In genomic region chr17:6160911-6161310, GRCh38 we compare ENCODE assay signal across 6 cellular contexts.
DNase-seq lines count a peak whose midpoint lies in the region; ATAC-seq, FAIRE-seq and TF ChIP-seq lines count a peak whose summit lies in the region.
"Not testable (repeated sequence)": the region's sequence is repeated elsewhere in the genome, so short reads cannot be mapped to it uniquely, and the experiment has no call there.

No MANE protein-coding gene starts in this region.

- peak overlapping the region; percentile 97 for H2BK120ac ChIP-seq in H1 (replicated peaks; ENCODE audit: low read depth, low read length)

- DNase-seq in GM23338 (ENCODE audit: low spot score); MM.1S; H1 (ENCODE audit: low read depth in 1 of 2, low spot score in 2 of 2): not testable (repeated sequence)
- DNase-seq in endodermal cell (peak; percentile 36), mesenteric fat pad (ENCODE audit: low spot score) (peak; percentile 86)

- H2AFZ ChIP-seq in GM23338; KMS-11 (ENCODE audit: low read depth); H1 (ENCODE audit: low read length): not testable (repeated sequence)
- H2AFZ ChIP-seq in MM.1S (ENCODE audit: low read length): peak overlapping the region; percentile 66; the same call in 1 of the 2 replicates

- H3K36me3 Mint-ChIP-seq in GM23338 (ENCODE audit: low read depth); endodermal cell (ENCODE audit: low read depth): not testable (repeated sequence)

- CTCF ChIA-PET in H1 (lab: Charles Lee; ENCODE audit: partially characterized antibody): interaction anchor here (1.1 to 1.2 kb wide), 2 partner anchors 52 to 252 kb away, joined by 4 read pairs; no protein-coding TSS in a partner anchor

- not testable (repeated sequence) for H4K20me1 ChIP-seq in GM23338 (replicated peaks; ENCODE audit: insufficient read depth); KMS-11 (ENCODE audit: insufficient read depth); MM.1S (ENCODE audit: insufficient read depth, low read length); H1 (replicated peaks in 1 of 2; ENCODE audit: control insufficient read depth in 1 of 2, insufficient read depth in 2 of 2, low read length in 2 of 2)

- H3K79me1 ChIP-seq in H1 (ENCODE audit: low read depth, low read length): not testable (repeated sequence)

- H4K8ac ChIP-seq in H1 (ENCODE audit: extremely low read depth, insufficient read depth, low read length): not testable (repeated sequence)

- H3K9me3 ChIP-seq in MM.1S (replicated peaks; ENCODE audit: insufficient read depth, low read length); H1 (ENCODE audit: insufficient read depth in 2 of 2, low read depth in 1 of 2, low read length in 1 of 2); endodermal cell (ENCODE audit: control insufficient read depth, low read length): not testable (repeated sequence)

- not testable (repeated sequence) for TF ChIP-seq RAD21 in H1 (IDR thresholded peaks at IDR 0.05 in 1 of 2, conservative IDR thresholded peaks at IDR 0.05 in 1 of 2; ENCODE audit: low read depth in 2 of 2, low read length in 2 of 2)

- not testable (repeated sequence) for TF ChIP-seq EP300 in H1 (IDR thresholded peaks at IDR 0.05; ENCODE audit: borderline replicate concordance in 1 of 2, low read depth in 2 of 2, low read length in 2 of 2)

- H3K79me2 ChIP-seq in GM23338 (replicated peaks; ENCODE audit: insufficient read depth); KMS-11 (ENCODE audit: insufficient read depth, low read depth); MM.1S (ENCODE audit: low read length); H1 (ENCODE audit: control insufficient read depth in 1 of 2, insufficient read depth in 2 of 2, low read length in 2 of 2): not testable (repeated sequence)

- H3K9ac ChIP-seq in KMS-11 (peak overlapping the region; percentile 12; the same call in 1 of the 2 replicates), MM.1S (ENCODE audit: low read length) (peak overlapping the region; percentile 81)
- H3K9ac ChIP-seq in H1 (replicated peaks in 1 of 4; ENCODE audit: extremely low read depth in 1 of 4, low read depth in 3 of 4, low read length in 3 of 4); endodermal cell (ENCODE audit: extremely low read depth, low read length, poor library complexity, severe bottlenecking): not testable (repeated sequence)

- peaks cover 11% of the 10 kb centered on the region for H3K27me3 Mint-ChIP-seq in GM23338 (ENCODE audit: insufficient read depth, low read depth, poor library complexity)
- H3K27me3 Mint-ChIP-seq in endodermal cell (ENCODE audit: insufficient read depth): peaks cover 42% of the 10 kb centered on the region

- not testable (repeated sequence) for H3F3A ChIP-seq in GM23338 (replicated peaks; ENCODE audit: low read depth)
- peaks cover 40% of the 10 kb centered on the region for H3F3A ChIP-seq in MM.1S (ENCODE audit: insufficient read depth, low read length)

- H2BK5ac ChIP-seq in H1 (ENCODE audit: low read depth, low read length): peak overlapping the region; percentile 62; the same call in 1 of the 2 replicates

- H2BK15ac ChIP-seq in H1 (ENCODE audit: low read length): not testable (repeated sequence)

- H3K36me3 ChIP-seq in GM23338 (ENCODE audit: insufficient read depth); KMS-11 (ENCODE audit: insufficient read depth); MM.1S (replicated peaks; ENCODE audit: insufficient read depth, low read length); H1 (ENCODE audit: control insufficient read depth in 2 of 4, insufficient read depth in 4 of 4, low read length in 3 of 4); endodermal cell (ENCODE audit: control insufficient read depth, insufficient read depth, low read length): not testable (repeated sequence)

- H3K9me2 ChIP-seq in GM23338 (ENCODE audit: insufficient read depth); MM.1S (replicated peaks; ENCODE audit: insufficient read depth, low read length): not testable (repeated sequence)

- H4K91ac ChIP-seq in H1 (replicated peaks; ENCODE audit: insufficient read length, low read length): peak overlapping the region; percentile 25

- H3K27ac Mint-ChIP-seq in GM23338, endodermal cell: not testable (repeated sequence)

- not testable (repeated sequence) for TF ChIP-seq POLR2A in H1 (IDR thresholded peaks at IDR 0.05; ENCODE audit: control extremely low read depth in 1 of 2, low read depth in 2 of 2, low read length in 2 of 2)

- not testable (repeated sequence) for TF ChIP-seq CTCF in GM23338 (conservative IDR thresholded peaks at IDR 0.05; ENCODE audit: low read depth in 2 of 2); KMS-11 (conservative IDR thresholded peaks at IDR 0.05; ENCODE audit: low read depth, low read length); MM.1S (IDR thresholded peaks at IDR 0.05; ENCODE audit: low read length); H1 (IDR thresholded peaks at IDR 0.05; ENCODE audit: control extremely low read depth in 1 of 3, insufficient read depth in 1 of 3, low read depth in 1 of 3, low read length in 3 of 3); endodermal cell (conservative IDR thresholded peaks at IDR 0.05)

- not testable (repeated sequence) for H3K23me2 ChIP-seq in H1 (ENCODE audit: low read depth, low read length)

- H3K4ac ChIP-seq in H1 (replicated peaks; ENCODE audit: insufficient read length, low read depth, low read length): not testable (repeated sequence)

- H3K4me1 Mint-ChIP-seq in GM23338 (peaks cover 34% of the 10 kb centered on the region), endodermal cell (peaks cover 22% of the 10 kb centered on the region)

- not testable (repeated sequence) for H3K56ac ChIP-seq in H1 (replicated peaks; ENCODE audit: insufficient read length, low read depth, low read length)

- POLR2A ChIA-PET in H1 (lab: Charles Lee; ENCODE audit: partially characterized antibody): not testable (repeated sequence)

- H3K4me2 ChIP-seq in GM23338 (peak overlapping the region; percentile 70; the same call in 1 of the 2 replicates), MM.1S (ENCODE audit: low read depth, low read length) (peak overlapping the region; percentile 72; the same call in 1 of the 2 replicates)
- not testable (repeated sequence) for H3K4me2 ChIP-seq in KMS-11; H1 (ENCODE audit: insufficient read depth in 1 of 2, low read depth in 2 of 2, low read length in 2 of 2)

- H4K5ac ChIP-seq in H1 (ENCODE audit: insufficient read length, low read depth, low read length): peak overlapping the region; percentile 6

- not testable (repeated sequence) for H3K4me3 Mint-ChIP-seq in GM23338, endodermal cell

- H2AK5ac ChIP-seq in H1 (ENCODE audit: low read depth, low read length): not testable (repeated sequence)

- H3K23ac ChIP-seq in H1 (ENCODE audit: insufficient read length): not testable (repeated sequence)

- not testable (repeated sequence) for H3K14ac ChIP-seq in H1 (ENCODE audit: insufficient read length)

- peaks cover 26% of the 10 kb centered on the region for H3K4me1 ChIP-seq in GM23338 (ENCODE audit: insufficient read depth)
- peaks cover 43% of the 10 kb centered on the region for H3K4me1 ChIP-seq in KMS-11 (ENCODE audit: low read depth, poor library complexity, severe bottlenecking)
- H3K4me1 ChIP-seq in MM.1S (ENCODE audit: low read length): peaks cover 56% of the 10 kb centered on the region
- peaks cover 9 to 25% (median 18%) of the 10 kb centered on the region in 4 experiments for H3K4me1 ChIP-seq in H1 (replicated peaks in 1 of 4; ENCODE audit: control insufficient read depth in 3 of 4, insufficient read depth in 4 of 4, low read length in 3 of 4)
- peaks cover 11% of the 10 kb centered on the region for H3K4me1 ChIP-seq in endodermal cell (ENCODE audit: control insufficient read depth, insufficient read depth, low read length)

- H3K9me3 Mint-ChIP-seq in GM23338, endodermal cell: not testable (repeated sequence)

- peak overlapping the region; percentile 78; the same call in 1 of the 2 replicates for H3K18ac ChIP-seq in H1 (ENCODE audit: extremely low read depth, low read length)

- H2BK20ac ChIP-seq in H1 (ENCODE audit: low read length): not testable (repeated sequence)

- WGBS in H1 (ENCODE audit: extremely low coverage in 1 of 2, insufficient coverage in 1 of 2, insufficient read length in 1 of 2, insufficient replicate concordance in 2 of 2, low coverage in 1 of 2, low lambda C conversion rate in 2 of 2, missing lambda C conversion rate in 1 of 2), 2 experiments: 88% methylated on average over 13 of the region's 13 CpGs; no CpG with 5 or more reads in 1 of the 2 experiments
- WGBS in endodermal cell (ENCODE audit: insufficient coverage in 1 of 2, insufficient read length in 1 of 2), 2 experiments: 87 to 94% methylated on average over 12 to 13 of the region's 13 CpGs

- not testable (repeated sequence) for H3K4me3 ChIP-seq in GM23338; KMS-11 (IDR thresholded peaks at IDR 0.05; ENCODE audit: insufficient read depth, low read depth, low read length); MM.1S (ENCODE audit: low read length); H1 (ENCODE audit: extremely low read depth in 1 of 4, insufficient read depth in 2 of 4, low read depth in 3 of 4, low read length in 4 of 4); endodermal cell (ENCODE audit: low read length)

- not testable (repeated sequence) for H3K27ac ChIP-seq in GM23338 (ENCODE audit: low read depth); H1 (ENCODE audit: low read depth, low read length); endodermal cell (ENCODE audit: low read depth, low read length)
- H3K27ac ChIP-seq in KMS-11: peak overlapping the region; percentile 82
- H3K27ac ChIP-seq in MM.1S (ENCODE audit: low read length): peak overlapping the region; percentile 99

- H3K27me3 ChIP-seq in GM23338 (ENCODE audit: insufficient read depth); KMS-11 (ENCODE audit: insufficient read depth, low read depth); MM.1S (replicated peaks; ENCODE audit: insufficient read depth, low read length); H1 (replicated peaks in 1 of 4; ENCODE audit: control insufficient read depth in 3 of 4, extremely low read depth in 1 of 4, insufficient read depth in 3 of 4, low read length in 3 of 4): not testable (repeated sequence)
- peaks cover 25% of the 10 kb centered on the region for H3K27me3 ChIP-seq in endodermal cell (ENCODE audit: control insufficient read depth, insufficient read depth, low read length, poor library complexity, severe bottlenecking)

- FAIRE-seq in H1 (lab: Jason Lieb, UNC): not testable (repeated sequence)

- not testable (repeated sequence) for H2BK12ac ChIP-seq in H1 (ENCODE audit: low read depth, low read length)

- not testable (repeated sequence) for ATAC-seq in GM23338
